14 cellular contexts compared by ENCODE assay signal in genomic region chr4:26029512-26030131, GRCh38.
DNase-seq lines count a peak whose midpoint lies in the region; ATAC-seq and TF ChIP-seq lines count a peak whose summit lies in the region.
"Had no signal": no experiment of that assay in that cellular context is flagged by ENCODE, and none has a peak within 500 bp of the region (broad histone marks: within the 10 kb centered on the region; RNA-seq: fewer than 3 reads in every experiment).

No MANE protein-coding gene starts in this region.

- H3K4me3 Mint-ChIP-seq in T-helper 2 cell treated with Interferon-gamma antibody and Interleukin-4, amounts not matched to agents 5 μg/mL and 100 μg/mL, for 36 hours = no peak overlapping the region

- H3K27me3 ChIP-seq in right cardiac atrium (ENCODE audit: control insufficient read depth, insufficient read depth) (no peaks in the 10 kb centered on the region), NT2/D1 (ENCODE audit: insufficient read depth, insufficient read length) (no peaks in the 10 kb centered on the region), uterus (no peaks in the 10 kb centered on the region)
- H3K27me3 ChIP-seq: right atrium auricular region, testis had no signal

- intact Hi-C loops in right cardiac atrium (cut with DNase I) (loop anchor here in 2 of 4 donors (5.0 to 10.0 kb wide), 2 partner anchors 383 to 385 kb away; no protein-coding TSS in a partner anchor), Right ventricle myocardium inferior (cut with DNase I) (loop anchor here (5.0 kb wide), 1 partner anchor 383 kb away; no protein-coding TSS in a partner anchor), uterus (cut with DNase I; ENCODE audit: low total_unique reads) (no loop called here)

- H3K36me3 ChIP-seq in NT2/D1 (ENCODE audit: insufficient read depth, insufficient read length, low read length) (no peaks in the 10 kb centered on the region), uterus (no peaks in the 10 kb centered on the region)
- H3K36me3 ChIP-seq: right atrium auricular region had no signal

- TF ChIP-seq POLR2A in uterus (IDR thresholded peaks at IDR 0.05) = no peak

- peaks cover 7% of the 10 kb centered on the region for H3K9me3 Mint-ChIP-seq in T-helper 2 cell treated with Interferon-gamma antibody and Interleukin-4, amounts not matched to agents 5 μg/mL and 100 μg/mL, for 36 hours
- H3K9me3 Mint-ChIP-seq: CD4-positive, alpha-beta memory T cell had no signal

- TF ChIP-seq CTCF in uterus (IDR thresholded peaks at IDR 0.05) = no peak

- H3K27ac Mint-ChIP-seq in T-helper 2 cell treated with Interferon-gamma antibody and Interleukin-4, amounts not matched to agents 5 μg/mL and 100 μg/mL, for 36 hours = no peak overlapping the region

- H3K27ac ChIP-seq in right cardiac atrium (ENCODE audit: low read length) (no peak overlapping the region), uterus (peak overlapping the region; percentile 77 to 92)
- H3K27ac ChIP-seq: right atrium auricular region, testis had no signal

- ATAC-seq in right cardiac atrium (no peak), Right ventricle myocardium inferior (no peak)

- H3K4me3 ChIP-seq in right cardiac atrium (ENCODE audit: low read length) (no peak overlapping the region), NT2/D1 (ENCODE audit: insufficient read length, low read depth) (peak overlapping the region; percentile 52), iPS-11a (ENCODE audit: low read depth, low read length) (peak overlapping the region; percentile 42), uterus (no peak overlapping the region)

- 60% methylated on average over 19 of the region's 19 CpGs for WGBS in right cardiac atrium

- DNase-seq in right cardiac atrium (peak; percentile 27 to 68 (median 67)), Right ventricle myocardium inferior (ENCODE audit: missing footprints) (no peak), NT2/D1 (ENCODE audit: low read depth, low spot score) (no peak), uterus (no peak), cerebellar nuclear complex (lab: John Stamatoyannopoulos, UW) (no peak), cerebellar cortex (ENCODE audit: low spot score) (no peak)
- no peak for DNase-seq in T-helper 2 cell treated with Interferon-gamma antibody and Interleukin-4, amounts not matched to agents 5 μg/mL and 100 μg/mL, for 36 hours (ENCODE audit: low spot score)
- DNase-seq: DMS79, NCI-H748 treated with DMSO at 0.1 percent for 48 hours had no signal

- H3K36me3 Mint-ChIP-seq in T-helper 2 cell treated with Interferon-gamma antibody and Interleukin-4, amounts not matched to agents 5 μg/mL and 100 μg/mL, for 36 hours (ENCODE audit: low read depth) = peaks cover 2% of the 10 kb centered on the region
- H3K36me3 Mint-ChIP-seq: CD4-positive, alpha-beta memory T cell had no signal

- H3K4me1 ChIP-seq in right cardiac atrium (ENCODE audit: control insufficient read depth, insufficient read depth, low read length) = no peaks in the 10 kb centered on the region
- peaks cover 4% of the 10 kb centered on the region for H3K4me1 ChIP-seq in NT2/D1 (ENCODE audit: insufficient read depth, insufficient read length)
- peaks cover 0 to 5% of the 10 kb centered on the region in 2 donors for H3K4me1 ChIP-seq in uterus

- H3K9me3 ChIP-seq in right cardiac atrium (ENCODE audit: control insufficient read depth, low read length) (no peaks in the 10 kb centered on the region), NT2/D1 (ENCODE audit: insufficient read depth, low read length) (peaks cover 19% of the 10 kb centered on the region; the same call in 1 of the 2 replicates), uterus (no peaks in the 10 kb centered on the region)
- H3K9me3 ChIP-seq: right atrium auricular region, SK-N-SH, testis had no signal

- H3K27me3 Mint-ChIP-seq in T-helper 2 cell treated with Interferon-gamma antibody and Interleukin-4, amounts not matched to agents 5 μg/mL and 100 μg/mL, for 36 hours (ENCODE audit: low read depth) = no peaks in the 10 kb centered on the region

- H3K4me1 Mint-ChIP-seq in T-helper 2 cell treated with Interferon-gamma antibody and Interleukin-4, amounts not matched to agents 5 μg/mL and 100 μg/mL, for 36 hours (ENCODE audit: low read depth) = peaks cover 20% of the 10 kb centered on the region

- H3K9ac ChIP-seq in NT2/D1 (ENCODE audit: insufficient read length, low read depth) = peak overlapping the region; percentile 83
- H3K9ac ChIP-seq: SK-N-SH had no signal

Comparison
In these comparisons a context has a peak if more than half of its experiments do, and no peak if none do; other contexts are left out.
1. DNase-seq: peak in right cardiac atrium (3 of 3); none in Right ventricle myocardium inferior (single experiment), NT2/D1 (single experiment), uterus (0 of 2), cerebellar nuclear complex (0 of 2), cerebellar cortex (single experiment) and T-helper 2 cell treated with Interferon-gamma antibody and Interleukin-4, amounts not matched to agents 5 μg/mL and 100 μg/mL, for 36 hours (single experiment).
2. H3K4me3 ChIP-seq: peak in NT2/D1 (single experiment) and iPS-11a (single experiment); none in right cardiac atrium (single experiment) and uterus (0 of 2).